15 cellular contexts compared by ENCODE assay signal in genomic region chr18:9714832-9715343, GRCh38.
"Had no signal": no experiment of that assay in that cellular context is flagged by ENCODE, and none has a peak within 500 bp of the region (broad histone marks: within the 10 kb centered on the region; RNA-seq: fewer than 3 reads in every experiment).

No MANE protein-coding gene starts in this region.

- H3K36me3 ChIP-seq: ascending aorta, gastroesophageal sphincter, lower lobe of right lung, suprapubic skin, upper lobe of left lung had no signal

- FAIRE-seq: endometrium, TTC549 had no signal

- DNase-seq: activated CD4-positive, alpha-beta T cell treated with anti-CD3 and anti-CD28 coated beads, Interleukin-2, amount 10 ng/mL, durations not matched to agents 7 days and 5 days; activated CD8-positive, alpha-beta memory T cell treated with anti-CD3 and anti-CD28 coated beads for 24 hours; activated naive CD4-positive, alpha-beta T cell; activated naive CD8-positive, alpha-beta T cell treated with anti-CD3 and anti-CD28 coated beads, Interleukin-2, amount 50 U/mL, for 24 hours; left colon; lower lobe of right lung; stimulated activated CD4-positive, alpha-beta T cell treated with anti-CD3 and anti-CD28 coated beads, Interleukin-4, amount 100 ng/mL, for 24 hours; T-helper 2 cell; upper lobe of left lung had no signal

- H3K9me3 Mint-ChIP-seq: activated CD4-positive, alpha-beta T cell treated with anti-CD3 and anti-CD28 coated beads, Interleukin-2, amount 10 ng/mL, durations not matched to agents 7 days and 5 days; activated naive CD8-positive, alpha-beta T cell treated with anti-CD3 and anti-CD28 coated beads, Interleukin-2, amount 50 U/mL, for 24 hours; stimulated activated naive CD8-positive, alpha-beta T cell treated with anti-CD3 and anti-CD28 coated beads, Interleukin-15, Interleukin-2, amounts not matched to agents 100 ng/mL and 50 ng/mL, for 24 hours had no signal

- H3K4me3 Mint-ChIP-seq: activated CD4-positive, alpha-beta T cell treated with anti-CD3 and anti-CD28 coated beads, Interleukin-2, amount 10 ng/mL, durations not matched to agents 7 days and 5 days; activated naive CD8-positive, alpha-beta T cell treated with anti-CD3 and anti-CD28 coated beads, Interleukin-2, amount 50 U/mL, for 24 hours; stimulated activated naive CD8-positive, alpha-beta T cell treated with anti-CD3 and anti-CD28 coated beads, Interleukin-15, Interleukin-2, amounts not matched to agents 100 ng/mL and 50 ng/mL, for 24 hours had no signal

- H3K9me3 ChIP-seq: ascending aorta, gastroesophageal sphincter, lower lobe of right lung, suprapubic skin, upper lobe of left lung had no signal

- H3K27ac Mint-ChIP-seq: activated CD4-positive, alpha-beta T cell treated with anti-CD3 and anti-CD28 coated beads, Interleukin-2, amount 10 ng/mL, durations not matched to agents 7 days and 5 days; activated naive CD8-positive, alpha-beta T cell treated with anti-CD3 and anti-CD28 coated beads, Interleukin-2, amount 50 U/mL, for 24 hours; stimulated activated naive CD8-positive, alpha-beta T cell treated with anti-CD3 and anti-CD28 coated beads, Interleukin-15, Interleukin-2, amounts not matched to agents 100 ng/mL and 50 ng/mL, for 24 hours had no signal

- ATAC-seq: activated naive CD8-positive, alpha-beta T cell treated with anti-CD3 and anti-CD28 coated beads, Interleukin-2, amount 50 U/mL, for 24 hours; gastroesophageal sphincter; left colon; lower lobe of right lung had no signal

- H3K27me3 ChIP-seq: ascending aorta, gastroesophageal sphincter, suprapubic skin, upper lobe of left lung had no signal

- H3K4me3 ChIP-seq: ascending aorta, gastroesophageal sphincter, lower lobe of right lung, suprapubic skin, upper lobe of left lung had no signal

- H3K27ac ChIP-seq: ascending aorta, gastroesophageal sphincter, suprapubic skin had no signal
